Comparison of ENCODE assay signal across 14 cellular contexts in the genomic region with DNA sequence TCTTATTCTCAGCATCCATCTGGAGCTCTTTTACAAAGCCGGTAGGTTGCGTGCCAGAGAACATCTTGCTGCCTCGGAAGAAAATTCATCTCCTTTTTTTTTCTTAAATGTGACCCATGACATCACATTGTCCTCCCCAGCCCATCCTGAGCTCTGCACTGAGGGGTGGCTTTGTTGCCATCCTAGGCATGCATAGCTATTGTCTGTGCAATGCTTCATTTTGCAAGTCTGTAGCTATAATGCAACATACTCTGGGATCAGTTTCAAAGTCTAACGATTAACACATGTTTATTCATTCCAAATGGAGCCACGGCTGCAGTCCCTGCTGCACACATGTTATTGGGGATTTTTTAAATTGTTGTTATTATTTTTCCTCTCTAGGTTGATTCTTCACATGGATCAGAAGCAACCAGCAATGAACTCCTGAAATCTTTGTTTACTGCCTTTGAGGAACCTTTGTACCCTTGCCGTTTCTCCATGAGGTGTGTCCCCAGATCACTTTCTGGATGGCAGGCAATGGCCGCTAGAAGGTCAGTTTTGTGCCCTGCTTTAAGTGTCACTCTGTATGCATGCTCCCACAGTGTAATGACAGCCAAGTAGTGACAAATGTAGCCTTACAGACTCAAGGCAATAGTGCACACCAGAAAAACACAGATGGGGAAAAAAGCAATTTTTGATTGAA. TPM values are rescaled to one million over a fixed set of nuclear protein-coding genes. Genes with fewer than 3 reads are reported as not detected.
DNase-seq lines count a peak whose midpoint lies in the region; ATAC-seq and TF ChIP-seq lines count a peak whose summit lies in the region.
"Had no signal": no experiment of that assay in that cellular context is flagged by ENCODE, and none has a peak within 500 bp of the region (broad histone marks: within the 10 kb centered on the region; RNA-seq: fewer than 3 reads in every experiment).

No MANE protein-coding gene starts in this region.

- H3K9me2 ChIP-seq in SK-N-SH, result no peaks in the 10 kb centered on the region

- H3F3A ChIP-seq in SK-N-SH (replicated peaks; ENCODE audit: insufficient read depth), result peaks cover 10% of the 10 kb centered on the region

- WGBS in SK-N-SH (ENCODE audit: low lambda C conversion rate), result 43% methylated on average over 7 of the region's 7 CpGs

- H3K9me3 ChIP-seq in SK-N-SH, result no peaks in the 10 kb centered on the region

- intact Hi-C loops in sciatic nerve (cut with DNase I), result loop anchor here (2.0 kb wide), 1 partner anchor 63 kb away; no protein-coding TSS in a partner anchor

- H2AFZ ChIP-seq in SK-N-SH (ENCODE audit: low read depth), result no peak overlapping the region

- no peak for TF ChIP-seq RAD21 in SK-N-SH (IDR thresholded peaks at IDR 0.05; ENCODE audit: low read length)

- no peaks in the 10 kb centered on the region for H3K36me3 ChIP-seq in SK-N-SH (replicated peaks in 1 of 2; ENCODE audit: control insufficient read depth in 1 of 2, insufficient read depth in 2 of 2, low read length in 1 of 2)
- H3K36me3 ChIP-seq: cardiac muscle cell had no signal

- CTCF ChIA-PET in SK-N-SH (lab: Yijun Ruan, JAX), result no interaction called here

- H3K4me1 Mint-ChIP-seq in stimulated activated effector memory CD8-positive, alpha-beta T cell treated with anti-CD3 and anti-CD28 coated beads, Interleukin-12 subunit alpha, Interleukin-12 subunit beta, amount 100 ng/mL, for 72 hours, result peaks cover 6% of the 10 kb centered on the region

- TF ChIP-seq EP300 in SK-N-SH (IDR thresholded peaks at IDR 0.05; ENCODE audit: borderline replicate concordance in 1 of 2, low read depth in 1 of 2, low read length in 1 of 2), result peak in 1 of 2 experiments; percentile 61; a peak in 1 of 4 replicates

- peaks cover 18 to 20% of the 10 kb centered on the region in 2 experiments for H3K4me1 ChIP-seq in SK-N-SH (ENCODE audit: control insufficient read depth in 1 of 2, insufficient read depth in 2 of 2, low read depth in 1 of 2, low read length in 1 of 2)

- H3K27ac ChIP-seq in SK-N-SH (ENCODE audit: low read depth in 2 of 2, low read length in 1 of 2), result no peak overlapping the region; a peak in 2 of 4 replicates
- H3K27ac ChIP-seq: cardiac muscle cell, epithelial cell of prostate had no signal

- ATAC-seq in sciatic nerve (peak; percentile 77), GM18870 (IDR thresholded peaks at IDR 0.05; ENCODE audit: unreplicated experiment) (no peak)
- ATAC-seq in stimulated activated effector memory CD8-positive, alpha-beta T cell treated with anti-CD3 and anti-CD28 coated beads, Interleukin-12 subunit alpha, Interleukin-12 subunit beta, amount 100 ng/mL, for 72 hours, result no peak
- ATAC-seq: stimulated activated naive CD8-positive, alpha-beta T cell treated with anti-CD3 and anti-CD28 coated beads, Interleukin-15, amount 100 ng/mL, for 72 hours had no signal

- H3K4me3 ChIP-seq in SK-N-SH (ENCODE audit: low read depth in 2 of 2, low read length in 1 of 2), result no peak overlapping the region
- H3K4me3 ChIP-seq: cardiac muscle cell had no signal

- H3K36me3 Mint-ChIP-seq in stimulated activated effector memory CD8-positive, alpha-beta T cell treated with anti-CD3 and anti-CD28 coated beads, Interleukin-12 subunit alpha, Interleukin-12 subunit beta, amount 100 ng/mL, for 72 hours, result no peaks in the 10 kb centered on the region

- no peaks in the 10 kb centered on the region for H3K79me2 ChIP-seq in SK-N-SH (ENCODE audit: insufficient read depth)

- H3K9me3 Mint-ChIP-seq in stimulated activated effector memory CD8-positive, alpha-beta T cell treated with anti-CD3 and anti-CD28 coated beads, Interleukin-12 subunit alpha, Interleukin-12 subunit beta, amount 100 ng/mL, for 72 hours, result no peaks in the 10 kb centered on the region
- H3K9me3 Mint-ChIP-seq: stimulated activated naive CD8-positive, alpha-beta T cell treated with anti-CD3 and anti-CD28 coated beads, Interleukin-15, amount 100 ng/mL, for 72 hours had no signal

- no peak overlapping the region for H3K27ac Mint-ChIP-seq in stimulated activated effector memory CD8-positive, alpha-beta T cell treated with anti-CD3 and anti-CD28 coated beads, Interleukin-12 subunit alpha, Interleukin-12 subunit beta, amount 100 ng/mL, for 72 hours
- H3K27ac Mint-ChIP-seq: stimulated activated naive CD8-positive, alpha-beta T cell treated with anti-CD3 and anti-CD28 coated beads, Interleukin-15, amount 100 ng/mL, for 72 hours had no signal

- TF ChIP-seq CTCF in SK-N-SH (IDR thresholded peaks at IDR 0.05), result no peak

- no peak overlapping the region for H3K4me3 Mint-ChIP-seq in stimulated activated effector memory CD8-positive, alpha-beta T cell treated with anti-CD3 and anti-CD28 coated beads, Interleukin-12 subunit alpha, Interleukin-12 subunit beta, amount 100 ng/mL, for 72 hours
- H3K4me3 Mint-ChIP-seq: stimulated activated naive CD8-positive, alpha-beta T cell treated with anti-CD3 and anti-CD28 coated beads, Interleukin-15, amount 100 ng/mL, for 72 hours had no signal

- POLR2A ChIA-PET in SK-N-SH (lab: Yijun Ruan, JAX), result interaction anchor here (0.6 to 1.0 kb wide), 2 partner anchors 9 to 14 kb away, joined by 3 read pairs; no protein-coding TSS in a partner anchor

- no peaks in the 10 kb centered on the region for H3K27me3 ChIP-seq in SK-N-SH (ENCODE audit: insufficient read depth)
- H3K27me3 ChIP-seq: cardiac muscle cell had no signal

- no peak overlapping the region for H3K4me2 ChIP-seq in SK-N-SH

- no peaks in the 10 kb centered on the region for H4K20me1 ChIP-seq in SK-N-SH (ENCODE audit: insufficient read depth)

- DNase-seq in EL (peak; percentile 88), SK-N-SH (peak; percentile 27), fibroblast of the conjunctiva (ENCODE audit: low read depth) (peak; percentile 94), sciatic nerve (ENCODE audit: low spot score) (no peak), T-helper 9 cell (no peak)
- DNase-seq in stimulated activated effector memory CD8-positive, alpha-beta T cell treated with anti-CD3 and anti-CD28 coated beads, Interleukin-12 subunit alpha, Interleukin-12 subunit beta, amount 100 ng/mL, for 72 hours (ENCODE audit: low spot score in 2 of 2), result no peak
- DNase-seq: Caco-2; Karpas-422; NCI-H187 treated with DMSO at 0.1 percent for 48 hours; retina; stimulated activated naive CD8-positive, alpha-beta T cell treated with anti-CD3 and anti-CD28 coated beads, Interleukin-15, amount 100 ng/mL, for 72 hours had no signal

- H3K9ac ChIP-seq in SK-N-SH, result no peak overlapping the region

TF ChIP-seq in SK-N-SH, 30 proteins besides CTCF, POLR2A, EP300 and RAD21 (continues in another document):
- TF ChIP-seq SIN3A (IDR thresholded peaks at IDR 0.05; ENCODE audit: borderline replicate concordance, low read depth, low read length), result no peak
- TF ChIP-seq, protein P1, sequence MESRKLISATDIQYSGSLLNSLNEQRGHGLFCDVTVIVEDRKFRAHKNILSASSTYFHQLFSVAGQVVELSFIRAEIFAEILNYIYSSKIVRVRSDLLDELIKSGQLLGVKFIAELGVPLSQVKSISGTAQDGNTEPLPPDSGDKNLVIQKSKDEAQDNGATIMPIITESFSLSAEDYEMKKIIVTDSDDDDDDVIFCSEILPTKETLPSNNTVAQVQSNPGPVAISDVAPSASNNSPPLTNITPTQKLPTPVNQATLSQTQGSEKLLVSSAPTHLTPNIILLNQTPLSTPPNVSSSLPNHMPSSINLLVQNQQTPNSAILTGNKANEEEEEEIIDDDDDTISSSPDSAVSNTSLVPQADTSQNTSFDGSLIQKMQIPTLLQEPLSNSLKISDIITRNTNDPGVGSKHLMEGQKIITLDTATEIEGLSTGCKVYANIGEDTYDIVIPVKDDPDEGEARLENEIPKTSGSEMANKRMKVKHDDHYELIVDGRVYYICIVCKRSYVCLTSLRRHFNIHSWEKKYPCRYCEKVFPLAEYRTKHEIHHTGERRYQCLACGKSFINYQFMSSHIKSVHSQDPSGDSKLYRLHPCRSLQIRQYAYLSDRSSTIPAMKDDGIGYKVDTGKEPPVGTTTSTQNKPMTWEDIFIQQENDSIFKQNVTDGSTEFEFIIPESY (IDR thresholded peaks at IDR 0.05; ENCODE audit: borderline replicate concordance, low read depth), result no peak
- peak; percentile 33; the same call in 1 of the 2 replicates for TF ChIP-seq POLR2AphosphoS5 (IDR thresholded peaks at IDR 0.05; ENCODE audit: low read depth, low read length)
- peak; percentile 94 for TF ChIP-seq TCF12 (IDR thresholded peaks at IDR 0.05)
- peak; percentile 70; the same call in 1 of the 2 replicates for TF ChIP-seq RCOR1 (IDR thresholded peaks at IDR 0.05; ENCODE audit: low read length)
- TF ChIP-seq SMC3 (IDR thresholded peaks at IDR 0.05; ENCODE audit: low read depth, low read length), result no peak
- TF ChIP-seq CHD2 (IDR thresholded peaks at IDR 0.05; ENCODE audit: low read length, partially characterized antibody), result no peak
- no peak for TF ChIP-seq TEAD4 (IDR thresholded peaks at IDR 0.05; ENCODE audit: borderline replicate concordance, insufficient read depth)
- TF ChIP-seq NRF1 (IDR thresholded peaks at IDR 0.05; ENCODE audit: low read depth, low read length), result no peak
- no peak for TF ChIP-seq RFX5 (IDR thresholded peaks at IDR 0.05; ENCODE audit: low read length)
- TF ChIP-seq, protein P2, sequence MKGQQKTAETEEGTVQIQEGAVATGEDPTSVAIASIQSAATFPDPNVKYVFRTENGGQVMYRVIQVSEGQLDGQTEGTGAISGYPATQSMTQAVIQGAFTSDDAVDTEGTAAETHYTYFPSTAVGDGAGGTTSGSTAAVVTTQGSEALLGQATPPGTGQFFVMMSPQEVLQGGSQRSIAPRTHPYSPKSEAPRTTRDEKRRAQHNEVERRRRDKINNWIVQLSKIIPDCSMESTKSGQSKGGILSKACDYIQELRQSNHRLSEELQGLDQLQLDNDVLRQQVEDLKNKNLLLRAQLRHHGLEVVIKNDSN (IDR thresholded peaks at IDR 0.05; ENCODE audit: borderline replicate concordance, low read depth), result no peak
- TF ChIP-seq, protein P3, sequence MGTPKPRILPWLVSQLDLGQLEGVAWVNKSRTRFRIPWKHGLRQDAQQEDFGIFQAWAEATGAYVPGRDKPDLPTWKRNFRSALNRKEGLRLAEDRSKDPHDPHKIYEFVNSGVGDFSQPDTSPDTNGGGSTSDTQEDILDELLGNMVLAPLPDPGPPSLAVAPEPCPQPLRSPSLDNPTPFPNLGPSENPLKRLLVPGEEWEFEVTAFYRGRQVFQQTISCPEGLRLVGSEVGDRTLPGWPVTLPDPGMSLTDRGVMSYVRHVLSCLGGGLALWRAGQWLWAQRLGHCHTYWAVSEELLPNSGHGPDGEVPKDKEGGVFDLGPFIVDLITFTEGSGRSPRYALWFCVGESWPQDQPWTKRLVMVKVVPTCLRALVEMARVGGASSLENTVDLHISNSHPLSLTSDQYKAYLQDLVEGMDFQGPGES (IDR thresholded peaks at IDR 0.05; ENCODE audit: low read depth, low read length), result no peak
- no peak for TF ChIP-seq MEF2A (IDR thresholded peaks at IDR 0.05; ENCODE audit: borderline replicate concordance, low read depth)
- no peak for TF ChIP-seq FOXM1 (IDR thresholded peaks at IDR 0.05; ENCODE audit: low read depth)

RNA-seq across cellular contexts. Expression of a gene that starts 47.6 kb away (rescaled TPM):
- 129 and 149 TPM in 2 replicates for polyA plus RNA-seq in SK-N-SH (2012; rRNA removed)
- 125 and 142 TPM in 2 replicates for polyA plus RNA-seq in SK-N-SH (2012; cell fraction: cytosol; rRNA removed)
- polyA plus RNA-seq in SK-N-SH (2012; cell fraction: nucleus; rRNA removed), result 100 and 136 TPM in 2 replicates
- 156 TPM for total RNA-seq in sciatic nerve

Comparison
In these comparisons a context has a peak if more than half of its experiments do, and no peak if none do; other contexts are left out.
1. DNase-seq: peak in EL (single experiment), SK-N-SH (single experiment) and fibroblast of the conjunctiva (single experiment); none in sciatic nerve (single experiment), T-helper 9 cell (single experiment) and stimulated activated effector memory CD8-positive, alpha-beta T cell treated with anti-CD3 and anti-CD28 coated beads, Interleukin-12 subunit alpha, Interleukin-12 subunit beta, amount 100 ng/mL, for 72 hours (0 of 2).